In genomic region chr1:211375949-211376348, GRCh38 we compare ENCODE assay signal across 2 cellular contexts.
TF ChIP-seq lines count a peak whose summit lies in the region.

No MANE protein-coding gene starts in this region.

TF ChIP-seq in HCT116, 20 proteins besides CTCF, POLR2A, EP300 and RAD21:
- TF ChIP-seq, protein P1, sequence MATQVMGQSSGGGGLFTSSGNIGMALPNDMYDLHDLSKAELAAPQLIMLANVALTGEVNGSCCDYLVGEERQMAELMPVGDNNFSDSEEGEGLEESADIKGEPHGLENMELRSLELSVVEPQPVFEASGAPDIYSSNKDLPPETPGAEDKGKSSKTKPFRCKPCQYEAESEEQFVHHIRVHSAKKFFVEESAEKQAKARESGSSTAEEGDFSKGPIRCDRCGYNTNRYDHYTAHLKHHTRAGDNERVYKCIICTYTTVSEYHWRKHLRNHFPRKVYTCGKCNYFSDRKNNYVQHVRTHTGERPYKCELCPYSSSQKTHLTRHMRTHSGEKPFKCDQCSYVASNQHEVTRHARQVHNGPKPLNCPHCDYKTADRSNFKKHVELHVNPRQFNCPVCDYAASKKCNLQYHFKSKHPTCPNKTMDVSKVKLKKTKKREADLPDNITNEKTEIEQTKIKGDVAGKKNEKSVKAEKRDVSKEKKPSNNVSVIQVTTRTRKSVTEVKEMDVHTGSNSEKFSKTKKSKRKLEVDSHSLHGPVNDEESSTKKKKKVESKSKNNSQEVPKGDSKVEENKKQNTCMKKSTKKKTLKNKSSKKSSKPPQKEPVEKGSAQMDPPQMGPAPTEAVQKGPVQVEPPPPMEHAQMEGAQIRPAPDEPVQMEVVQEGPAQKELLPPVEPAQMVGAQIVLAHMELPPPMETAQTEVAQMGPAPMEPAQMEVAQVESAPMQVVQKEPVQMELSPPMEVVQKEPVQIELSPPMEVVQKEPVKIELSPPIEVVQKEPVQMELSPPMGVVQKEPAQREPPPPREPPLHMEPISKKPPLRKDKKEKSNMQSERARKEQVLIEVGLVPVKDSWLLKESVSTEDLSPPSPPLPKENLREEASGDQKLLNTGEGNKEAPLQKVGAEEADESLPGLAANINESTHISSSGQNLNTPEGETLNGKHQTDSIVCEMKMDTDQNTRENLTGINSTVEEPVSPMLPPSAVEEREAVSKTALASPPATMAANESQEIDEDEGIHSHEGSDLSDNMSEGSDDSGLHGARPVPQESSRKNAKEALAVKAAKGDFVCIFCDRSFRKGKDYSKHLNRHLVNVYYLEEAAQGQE (IDR thresholded peaks at IDR 0.05; ENCODE audit: low read depth): no peak
- TF ChIP-seq SRF (IDR thresholded peaks at IDR 0.05; ENCODE audit: low read depth): 0 out of 2 replicates have a peak, but pooled peaks have one; percentile 22

TF ChIP-seq in H1, 55 proteins besides CTCF, POLR2A, EP300 and RAD21:
- TF ChIP-seq TCF12 (IDR thresholded peaks at IDR 0.05; ENCODE audit: low read depth, low read length) (no peak), RBBP5 (IDR thresholded peaks at IDR 0.05; ENCODE audit: borderline replicate concordance, low read depth, low read length) (no peak), POU5F1 (IDR thresholded peaks at IDR 0.05; ENCODE audit: low read depth, low read length) (no peak), GABPA (IDR thresholded peaks at IDR 0.05; ENCODE audit: borderline replicate concordance, insufficient read depth, low read length) (no peak), PHF8 (conservative IDR thresholded peaks at IDR 0.05; ENCODE audit: low read depth, low read length) (no peak), SIN3A (conservative IDR thresholded peaks at IDR 0.05 in 1 of 2, IDR thresholded peaks at IDR 0.05 in 1 of 2; ENCODE audit: low read depth in 1 of 2, low read length in 2 of 2) (no peak), YY1 (IDR thresholded peaks at IDR 0.05; ENCODE audit: low read depth, low read length) (no peak), TEAD4 (IDR thresholded peaks at IDR 0.05; ENCODE audit: low read depth, low read length) (no peak), CREB1 (IDR thresholded peaks at IDR 0.05) (no peak), RXRA (IDR thresholded peaks at IDR 0.05; ENCODE audit: insufficient read depth, low read depth, low read length) (no peak), HDAC2 (IDR thresholded peaks at IDR 0.05; ENCODE audit: borderline replicate concordance in 1 of 2, low read depth in 2 of 2, low read length in 2 of 2) (no peak), SP2 (IDR thresholded peaks at IDR 0.05; ENCODE audit: low read length) (no peak), JUND (IDR thresholded peaks at IDR 0.05; ENCODE audit: low read length) (no peak), CBX8 (IDR thresholded peaks at IDR 0.05; ENCODE audit: borderline replicate concordance, low read depth, low read length) (no peak), KDM1A (IDR thresholded peaks at IDR 0.05; ENCODE audit: borderline replicate concordance, low read length) (no peak), TAF7 (optimal IDR thresholded peaks at IDR 0.05; ENCODE audit: borderline replicate concordance, low read depth, low read length) (no peak)
- TF ChIP-seq, protein P2, sequence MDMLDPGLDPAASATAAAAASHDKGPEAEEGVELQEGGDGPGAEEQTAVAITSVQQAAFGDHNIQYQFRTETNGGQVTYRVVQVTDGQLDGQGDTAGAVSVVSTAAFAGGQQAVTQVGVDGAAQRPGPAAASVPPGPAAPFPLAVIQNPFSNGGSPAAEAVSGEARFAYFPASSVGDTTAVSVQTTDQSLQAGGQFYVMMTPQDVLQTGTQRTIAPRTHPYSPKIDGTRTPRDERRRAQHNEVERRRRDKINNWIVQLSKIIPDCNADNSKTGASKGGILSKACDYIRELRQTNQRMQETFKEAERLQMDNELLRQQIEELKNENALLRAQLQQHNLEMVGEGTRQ (IDR thresholded peaks at IDR 0.05; ENCODE audit: low read length): no peak
- TF ChIP-seq, protein P3, sequence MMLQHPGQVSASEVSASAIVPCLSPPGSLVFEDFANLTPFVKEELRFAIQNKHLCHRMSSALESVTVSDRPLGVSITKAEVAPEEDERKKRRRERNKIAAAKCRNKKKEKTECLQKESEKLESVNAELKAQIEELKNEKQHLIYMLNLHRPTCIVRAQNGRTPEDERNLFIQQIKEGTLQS (IDR thresholded peaks at IDR 0.05; ENCODE audit: insufficient read depth, low read depth, low read length): no peak
- TF ChIP-seq, protein P4, sequence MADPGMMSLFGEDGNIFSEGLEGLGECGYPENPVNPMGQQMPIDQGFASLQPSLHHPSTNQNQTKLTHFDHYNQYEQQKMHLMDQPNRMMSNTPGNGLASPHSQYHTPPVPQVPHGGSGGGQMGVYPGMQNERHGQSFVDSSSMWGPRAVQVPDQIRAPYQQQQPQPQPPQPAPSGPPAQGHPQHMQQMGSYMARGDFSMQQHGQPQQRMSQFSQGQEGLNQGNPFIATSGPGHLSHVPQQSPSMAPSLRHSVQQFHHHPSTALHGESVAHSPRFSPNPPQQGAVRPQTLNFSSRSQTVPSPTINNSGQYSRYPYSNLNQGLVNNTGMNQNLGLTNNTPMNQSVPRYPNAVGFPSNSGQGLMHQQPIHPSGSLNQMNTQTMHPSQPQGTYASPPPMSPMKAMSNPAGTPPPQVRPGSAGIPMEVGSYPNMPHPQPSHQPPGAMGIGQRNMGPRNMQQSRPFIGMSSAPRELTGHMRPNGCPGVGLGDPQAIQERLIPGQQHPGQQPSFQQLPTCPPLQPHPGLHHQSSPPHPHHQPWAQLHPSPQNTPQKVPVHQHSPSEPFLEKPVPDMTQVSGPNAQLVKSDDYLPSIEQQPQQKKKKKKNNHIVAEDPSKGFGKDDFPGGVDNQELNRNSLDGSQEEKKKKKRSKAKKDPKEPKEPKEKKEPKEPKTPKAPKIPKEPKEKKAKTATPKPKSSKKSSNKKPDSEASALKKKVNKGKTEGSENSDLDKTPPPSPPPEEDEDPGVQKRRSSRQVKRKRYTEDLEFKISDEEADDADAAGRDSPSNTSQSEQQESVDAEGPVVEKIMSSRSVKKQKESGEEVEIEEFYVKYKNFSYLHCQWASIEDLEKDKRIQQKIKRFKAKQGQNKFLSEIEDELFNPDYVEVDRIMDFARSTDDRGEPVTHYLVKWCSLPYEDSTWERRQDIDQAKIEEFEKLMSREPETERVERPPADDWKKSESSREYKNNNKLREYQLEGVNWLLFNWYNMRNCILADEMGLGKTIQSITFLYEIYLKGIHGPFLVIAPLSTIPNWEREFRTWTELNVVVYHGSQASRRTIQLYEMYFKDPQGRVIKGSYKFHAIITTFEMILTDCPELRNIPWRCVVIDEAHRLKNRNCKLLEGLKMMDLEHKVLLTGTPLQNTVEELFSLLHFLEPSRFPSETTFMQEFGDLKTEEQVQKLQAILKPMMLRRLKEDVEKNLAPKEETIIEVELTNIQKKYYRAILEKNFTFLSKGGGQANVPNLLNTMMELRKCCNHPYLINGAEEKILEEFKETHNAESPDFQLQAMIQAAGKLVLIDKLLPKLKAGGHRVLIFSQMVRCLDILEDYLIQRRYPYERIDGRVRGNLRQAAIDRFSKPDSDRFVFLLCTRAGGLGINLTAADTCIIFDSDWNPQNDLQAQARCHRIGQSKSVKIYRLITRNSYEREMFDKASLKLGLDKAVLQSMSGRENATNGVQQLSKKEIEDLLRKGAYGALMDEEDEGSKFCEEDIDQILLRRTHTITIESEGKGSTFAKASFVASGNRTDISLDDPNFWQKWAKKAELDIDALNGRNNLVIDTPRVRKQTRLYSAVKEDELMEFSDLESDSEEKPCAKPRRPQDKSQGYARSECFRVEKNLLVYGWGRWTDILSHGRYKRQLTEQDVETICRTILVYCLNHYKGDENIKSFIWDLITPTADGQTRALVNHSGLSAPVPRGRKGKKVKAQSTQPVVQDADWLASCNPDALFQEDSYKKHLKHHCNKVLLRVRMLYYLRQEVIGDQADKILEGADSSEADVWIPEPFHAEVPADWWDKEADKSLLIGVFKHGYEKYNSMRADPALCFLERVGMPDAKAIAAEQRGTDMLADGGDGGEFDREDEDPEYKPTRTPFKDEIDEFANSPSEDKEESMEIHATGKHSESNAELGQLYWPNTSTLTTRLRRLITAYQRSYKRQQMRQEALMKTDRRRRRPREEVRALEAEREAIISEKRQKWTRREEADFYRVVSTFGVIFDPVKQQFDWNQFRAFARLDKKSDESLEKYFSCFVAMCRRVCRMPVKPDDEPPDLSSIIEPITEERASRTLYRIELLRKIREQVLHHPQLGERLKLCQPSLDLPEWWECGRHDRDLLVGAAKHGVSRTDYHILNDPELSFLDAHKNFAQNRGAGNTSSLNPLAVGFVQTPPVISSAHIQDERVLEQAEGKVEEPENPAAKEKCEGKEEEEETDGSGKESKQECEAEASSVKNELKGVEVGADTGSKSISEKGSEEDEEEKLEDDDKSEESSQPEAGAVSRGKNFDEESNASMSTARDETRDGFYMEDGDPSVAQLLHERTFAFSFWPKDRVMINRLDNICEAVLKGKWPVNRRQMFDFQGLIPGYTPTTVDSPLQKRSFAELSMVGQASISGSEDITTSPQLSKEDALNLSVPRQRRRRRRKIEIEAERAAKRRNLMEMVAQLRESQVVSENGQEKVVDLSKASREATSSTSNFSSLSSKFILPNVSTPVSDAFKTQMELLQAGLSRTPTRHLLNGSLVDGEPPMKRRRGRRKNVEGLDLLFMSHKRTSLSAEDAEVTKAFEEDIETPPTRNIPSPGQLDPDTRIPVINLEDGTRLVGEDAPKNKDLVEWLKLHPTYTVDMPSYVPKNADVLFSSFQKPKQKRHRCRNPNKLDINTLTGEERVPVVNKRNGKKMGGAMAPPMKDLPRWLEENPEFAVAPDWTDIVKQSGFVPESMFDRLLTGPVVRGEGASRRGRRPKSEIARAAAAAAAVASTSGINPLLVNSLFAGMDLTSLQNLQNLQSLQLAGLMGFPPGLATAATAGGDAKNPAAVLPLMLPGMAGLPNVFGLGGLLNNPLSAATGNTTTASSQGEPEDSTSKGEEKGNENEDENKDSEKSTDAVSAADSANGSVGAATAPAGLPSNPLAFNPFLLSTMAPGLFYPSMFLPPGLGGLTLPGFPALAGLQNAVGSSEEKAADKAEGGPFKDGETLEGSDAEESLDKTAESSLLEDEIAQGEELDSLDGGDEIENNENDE (IDR thresholded peaks at IDR 0.05; ENCODE audit: insufficient replicate concordance, low read length): no peak
